In genomic region chr2:234497592-234498023, GRCh38 we compare ENCODE assay signal across 8 cellular contexts. TPM values are rescaled to one million over a fixed set of nuclear protein-coding genes. Genes with fewer than 3 reads are reported as not detected.
DNase-seq lines count a peak whose midpoint lies in the region; ATAC-seq and TF ChIP-seq lines count a peak whose summit lies in the region.

No MANE protein-coding gene starts in this region.

- H3K4ac ChIP-seq in trophoblast cell (ENCODE audit: low read depth, low read length), result no peak overlapping the region

- no peaks in the 10 kb centered on the region for H3K9me3 Mint-ChIP-seq in Caco-2 (ENCODE audit: unreplicated experiment)

- H3K4me1 ChIP-seq in Caco-2, result peaks cover 6% of the 10 kb centered on the region
- peaks cover 7% of the 10 kb centered on the region for H3K4me1 ChIP-seq in SJCRH30
- H3K4me1 ChIP-seq in esophagus muscularis mucosa, result peaks cover 15 to 32% (median 21%) of the 10 kb centered on the region in 4 donors
- peaks cover 2 to 17% of the 10 kb centered on the region in 2 experiments for H3K4me1 ChIP-seq in trophoblast cell (ENCODE audit: control insufficient read depth in 1 of 2, insufficient read depth in 2 of 2, low read length in 2 of 2)

- peaks cover 17% of the 10 kb centered on the region for H3K79me2 ChIP-seq in trophoblast cell (ENCODE audit: control insufficient read depth, insufficient read depth, low read length, poor library complexity)

- no peak overlapping the region for H3K23ac ChIP-seq in trophoblast cell (ENCODE audit: low read length)

- DNase-seq in Caco-2 (no peak), SJCRH30 (no peak), esophagus muscularis mucosa (ENCODE audit: extremely low spot score) (no peak), trophoblast cell (no peak), NCI-H446 treated with DMSO at 0.1 percent for 48 hours (lab: John Stamatoyannopoulos, UW) (no peak), NCI-H1092 (lab: John Stamatoyannopoulos, UW) (no peak), SKM-1 (lab: John Stamatoyannopoulos, UW; ENCODE audit: unreplicated experiment) (no peak)

- TF ChIP-seq EP300 in esophagus muscularis mucosa (IDR thresholded peaks at IDR 0.05), result no peak

- H3K9me3 ChIP-seq in Caco-2, result no peaks in the 10 kb centered on the region
- H3K9me3 ChIP-seq in SJCRH30 (replicated peaks), result no peaks in the 10 kb centered on the region
- no peaks in the 10 kb centered on the region for H3K9me3 ChIP-seq in esophagus muscularis mucosa
- H3K9me3 ChIP-seq in trophoblast cell (ENCODE audit: insufficient read depth, low read depth, low read length), result no peaks in the 10 kb centered on the region

- 79% methylated on average over 14 of the region's 33 CpGs for WGBS in esophagus muscularis mucosa
- no CpG with 5 or more reads among the region's 33 CpGs for WGBS in trophoblast cell (ENCODE audit: extremely low coverage, insufficient coverage, insufficient read length)

- CTCF ChIA-PET in Caco-2 (lab: Charles Lee), result interaction anchor here (0.6 to 1.0 kb wide), 6 partner anchors 79 to 1149 kb away, joined by 3 to 6 read pairs (median 3); no protein-coding TSS in a partner anchor

- peak overlapping the region; percentile 71 for H3K27ac ChIP-seq in SJCRH30
- H3K27ac ChIP-seq in esophagus muscularis mucosa (replicated peaks in 1 of 4), result peak overlapping the region; percentile 70 to 84 (median 78)
- H3K27ac ChIP-seq in trophoblast cell (ENCODE audit: low read depth, low read length), result peak overlapping the region; percentile 51

- H3K4me3 ChIP-seq in Caco-2 (ENCODE audit: low read depth, low read length) (peak overlapping the region; percentile 43), SJCRH30 (peak overlapping the region; percentile 64), esophagus muscularis mucosa (peak overlapping the region; percentile 60 to 74 (median 70)), trophoblast cell (ENCODE audit: low read depth, low read length) (peak overlapping the region; percentile 72)

- no peak for TF ChIP-seq POLR2A in esophagus muscularis mucosa (IDR thresholded peaks at IDR 0.05; ENCODE audit: low read depth)

- H3K27me3 ChIP-seq in Caco-2 (replicated peaks; ENCODE audit: control insufficient read depth, insufficient read depth, low read length) (no peaks in the 10 kb centered on the region), SJCRH30 (no peaks in the 10 kb centered on the region), esophagus muscularis mucosa (peaks cover 0 to 23% (median 2%) of the 10 kb centered on the region in 4 donors), trophoblast cell (ENCODE audit: insufficient read depth, low read length) (no peaks in the 10 kb centered on the region)

- H3K18ac ChIP-seq in trophoblast cell (ENCODE audit: low read length), result no peak overlapping the region

- H3K36me3 Mint-ChIP-seq in Caco-2 (ENCODE audit: insufficient read depth, unreplicated experiment), result peaks cover 48% of the 10 kb centered on the region

- ATAC-seq in GM21717 (IDR thresholded peaks at IDR 0.05; ENCODE audit: unreplicated experiment), result no peak

- H3K4me3 Mint-ChIP-seq in Caco-2 (ENCODE audit: unreplicated experiment), result peak overlapping the region; percentile 61

- no peak overlapping the region for H2AK5ac ChIP-seq in trophoblast cell (ENCODE audit: low read length)

- intact Hi-C loops in Caco-2 (cut with micrococcal nuclease; ENCODE audit: unreplicated experiment), result loop anchor here (2.0 kb wide), 1 partner anchor 135 kb away; no protein-coding TSS in a partner anchor
- intact Hi-C loops in esophagus muscularis mucosa (cut with DNase I), result loop anchor here (5.0 kb wide), 1 partner anchor 210 kb away; no protein-coding TSS in a partner anchor

- H2BK120ac ChIP-seq in trophoblast cell (ENCODE audit: insufficient read depth, low read length, poor library complexity), result peak overlapping the region; percentile 70

- peak overlapping the region; percentile 70 for H3K27ac Mint-ChIP-seq in Caco-2 (ENCODE audit: unreplicated experiment)

- no TSS peak for BruUV-seq in Caco-2 (replicated peaks; lab: Mats Ljungman, UMichigan)

- H3K79me1 ChIP-seq in trophoblast cell (ENCODE audit: low read length), result peaks cover 16% of the 10 kb centered on the region

- peak overlapping the region; percentile 87 for H2AFZ ChIP-seq in trophoblast cell (ENCODE audit: insufficient read depth, low read length, poor library complexity)

- H2BK5ac ChIP-seq in trophoblast cell (ENCODE audit: low read depth, low read length, poor library complexity), result no peak overlapping the region

- H3K9ac ChIP-seq in trophoblast cell (ENCODE audit: low read length), result no peak overlapping the region

- H4K91ac ChIP-seq in trophoblast cell (ENCODE audit: low read depth, low read length), result peak overlapping the region; percentile 94

- H4K12ac ChIP-seq in trophoblast cell (ENCODE audit: low read depth, low read length), result no peak overlapping the region

- no peaks in the 10 kb centered on the region for H3K27me3 Mint-ChIP-seq in Caco-2 (ENCODE audit: insufficient read depth, unreplicated experiment)

- H2BK12ac ChIP-seq in trophoblast cell (ENCODE audit: low read length), result peak overlapping the region; percentile 9

- H3K14ac ChIP-seq in trophoblast cell (ENCODE audit: low read length), result peak overlapping the region; percentile 85

- H3K4me2 ChIP-seq in trophoblast cell (ENCODE audit: low read length), result peak overlapping the region; percentile 95

- H4K8ac ChIP-seq in trophoblast cell (ENCODE audit: low read depth, low read length), result peak overlapping the region; percentile 62

- peaks cover 2% of the 10 kb centered on the region for H3K4me1 Mint-ChIP-seq in Caco-2 (ENCODE audit: low read depth, unreplicated experiment)

- no peaks in the 10 kb centered on the region; the same call in 1 of the 2 replicates for H3K36me3 ChIP-seq in Caco-2 (ENCODE audit: control insufficient read depth, insufficient read depth, low read length)
- H3K36me3 ChIP-seq in SJCRH30, result no peaks in the 10 kb centered on the region
- no peaks in the 10 kb centered on the region for H3K36me3 ChIP-seq in esophagus muscularis mucosa
- no peaks in the 10 kb centered on the region for H3K36me3 ChIP-seq in trophoblast cell (ENCODE audit: control insufficient read depth in 1 of 2, insufficient read depth in 2 of 2, low read length in 2 of 2)

- POLR2A ChIA-PET in Caco-2 (lab: Charles Lee), result interaction anchor here (0.6 to 1.0 kb wide), 7 partner anchors 28 to 362 kb away, joined by 3 to 9 read pairs (median 3); no protein-coding TSS in a partner anchor

- no peak for TF ChIP-seq CTCF in Caco-2 (IDR thresholded peaks at IDR 0.05; ENCODE audit: insufficient read depth in 1 of 2, low read depth in 1 of 2, low read length in 1 of 2, severe bottlenecking in 1 of 2, unreplicated experiment in 1 of 2)
- no peak for TF ChIP-seq CTCF in esophagus muscularis mucosa (IDR thresholded peaks at IDR 0.05)

RNA-seq across cellular contexts. Expression of gene ARL4C, which starts 0.7 kb away (rescaled TPM):
- total RNA-seq in Caco-2 (2022) (76.0 and 81.2 TPM in 2 replicates), esophagus muscularis mucosa (10 to 100 TPM in 1 of 4 donors, 1 to 10 TPM in 3; 3.6 to 16.4 (median 5.4) TPM)
- 12.2 and 13.0 TPM in 2 replicates for total RNA-seq in SJCRH30 (2014; rRNA removed; shearing (Covaris generic))
- polyA plus RNA-seq in trophoblast cell (2013), result 28.8 TPM in 2 replicates
